ENCODE assay signal across 1 cellular context in genomic region chr20:25196701-25197120, GRCh38.
TF ChIP-seq lines count a peak whose summit lies in the region.

No MANE protein-coding gene starts in this region.

TF ChIP-seq in H1, 55 proteins besides CTCF, POLR2A, EP300 and RAD21 (continued from another document):
- TF ChIP-seq, protein P1, sequence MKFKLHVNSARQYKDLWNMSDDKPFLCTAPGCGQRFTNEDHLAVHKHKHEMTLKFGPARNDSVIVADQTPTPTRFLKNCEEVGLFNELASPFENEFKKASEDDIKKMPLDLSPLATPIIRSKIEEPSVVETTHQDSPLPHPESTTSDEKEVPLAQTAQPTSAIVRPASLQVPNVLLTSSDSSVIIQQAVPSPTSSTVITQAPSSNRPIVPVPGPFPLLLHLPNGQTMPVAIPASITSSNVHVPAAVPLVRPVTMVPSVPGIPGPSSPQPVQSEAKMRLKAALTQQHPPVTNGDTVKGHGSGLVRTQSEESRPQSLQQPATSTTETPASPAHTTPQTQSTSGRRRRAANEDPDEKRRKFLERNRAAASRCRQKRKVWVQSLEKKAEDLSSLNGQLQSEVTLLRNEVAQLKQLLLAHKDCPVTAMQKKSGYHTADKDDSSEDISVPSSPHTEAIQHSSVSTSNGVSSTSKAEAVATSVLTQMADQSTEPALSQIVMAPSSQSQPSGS (IDR thresholded peaks at IDR 0.05; ENCODE audit: low read length) = no peak
- TF ChIP-seq TEAD4 (IDR thresholded peaks at IDR 0.05; ENCODE audit: low read depth, low read length) (no peak), MAFK (IDR thresholded peaks at IDR 0.05; ENCODE audit: low read depth, low read length) (no peak), JUND (IDR thresholded peaks at IDR 0.05; ENCODE audit: low read length) (no peak), SIRT6 (IDR thresholded peaks at IDR 0.05; ENCODE audit: low read length) (no peak)
